In genomic region chr3:79032686-79033318, GRCh38 we compare ENCODE assay signal across 9 cellular contexts.
DNase-seq lines count a peak whose midpoint lies in the region; ATAC-seq and TF ChIP-seq lines count a peak whose summit lies in the region.
"Had no signal": no experiment of that assay in that cellular context is flagged by ENCODE, and none has a peak within 500 bp of the region (broad histone marks: within the 10 kb centered on the region; RNA-seq: fewer than 3 reads in every experiment).

No MANE protein-coding gene starts in this region.

- H3F3A ChIP-seq in PC-9 (ENCODE audit: insufficient read depth, low read depth) = no peaks in the 10 kb centered on the region

- H3K27ac ChIP-seq in PC-9 (no peak overlapping the region), psoas muscle (no peak overlapping the region)

- intact Hi-C loops in activated CD8-positive, alpha-beta T cell treated with anti-CD3 and anti-CD28 coated beads for 36 hours (cut with micrococcal nuclease) = loop anchor here (2.0 kb wide), 1 partner anchor 374 kb away; no protein-coding TSS in a partner anchor
- intact Hi-C loops in PC-9 (cut with micrococcal nuclease; ENCODE audit: unreplicated experiment) (loop anchor here (1.0 to 2.0 kb wide), 2 partner anchors 374 to 464 kb away; no protein-coding TSS in a partner anchor), psoas muscle (cut with DNase I) (loop anchor here in 1 of 2 donors (2.0 kb wide), 1 partner anchor 372 kb away; no protein-coding TSS in a partner anchor)

- peak; percentile 38 for TF ChIP-seq CTCF in activated CD8-positive, alpha-beta T cell treated with anti-CD3 and anti-CD28 coated beads for 36 hours (IDR thresholded peaks at IDR 0.05)
- TF ChIP-seq CTCF in PC-9 (conservative IDR thresholded peaks at IDR 0.05) = peak; percentile 81
- TF ChIP-seq CTCF in epithelial cell of proximal tubule (conservative IDR thresholded peaks at IDR 0.05; ENCODE audit: low read depth, low read length) = peak; percentile 60
- peak; percentile 73 for TF ChIP-seq CTCF in psoas muscle (IDR thresholded peaks at IDR 0.05)

- H4K20me1 ChIP-seq in PC-9 (ENCODE audit: insufficient read depth) = no peaks in the 10 kb centered on the region

- H3K4me1 ChIP-seq in PC-9 (replicated peaks; ENCODE audit: insufficient read depth) = no peaks in the 10 kb centered on the region
- no peaks in the 10 kb centered on the region for H3K4me1 ChIP-seq in psoas muscle

- POLR2A ChIA-PET in activated CD8-positive, alpha-beta T cell treated with anti-CD3 and anti-CD28 coated beads for 36 hours (lab: Charles Lee) = no interaction called here
- POLR2A ChIA-PET in activated CD8-positive, alpha-beta T cell treated with anti-CD3 and anti-CD28 coated beads, Interleukin-2, amount 10 ng/mL, durations not matched to agents 7 days and 5 days (lab: Charles Lee) = no interaction called here
- POLR2A ChIA-PET in PC-9 (lab: Charles Lee; ENCODE audit: unreplicated experiment) = interaction anchor here (0.6 to 0.7 kb wide), 2 partner anchors 1800 to 1995 kb away, joined by 5 read pairs; no protein-coding TSS in a partner anchor

- no TSS peak for BruUV-seq in PC-9 (replicated peaks; lab: Mats Ljungman, UMichigan)

- peak; percentile 5 for DNase-seq in activated CD8-positive, alpha-beta T cell treated with anti-CD3 and anti-CD28 coated beads for 36 hours
- no peak for DNase-seq in activated CD8-positive, alpha-beta T cell treated with anti-CD3 and anti-CD28 coated beads, Interleukin-2, amount 10 ng/mL, durations not matched to agents 7 days and 5 days
- peak; percentile 59 for DNase-seq in HT-29 (ENCODE audit: low spot score)
- DNase-seq in PC-9 = no peak
- no peak for DNase-seq in epithelial cell of proximal tubule (ENCODE audit: low read depth)
- DNase-seq in psoas muscle = no peak

- peaks cover 2% of the 10 kb centered on the region for H3K27me3 Mint-ChIP-seq in activated CD8-positive, alpha-beta T cell treated with anti-CD3 and anti-CD28 coated beads for 36 hours
- no peaks in the 10 kb centered on the region for H3K27me3 Mint-ChIP-seq in activated CD8-positive, alpha-beta T cell treated with anti-CD3 and anti-CD28 coated beads, Interleukin-2, amount 10 ng/mL, durations not matched to agents 7 days and 5 days (ENCODE audit: low read depth)
- H3K27me3 Mint-ChIP-seq: activated naive CD8-positive, alpha-beta T cell had no signal

- H3K36me3 ChIP-seq in PC-9 (ENCODE audit: low read depth) = no peaks in the 10 kb centered on the region
- H3K36me3 ChIP-seq in psoas muscle (ENCODE audit: insufficient read depth in 1 of 2, low read depth in 1 of 2) = no peaks in the 10 kb centered on the region

- H3K4me1 Mint-ChIP-seq in activated CD8-positive, alpha-beta T cell treated with anti-CD3 and anti-CD28 coated beads for 36 hours (ENCODE audit: low read depth) = no peaks in the 10 kb centered on the region
- H3K4me1 Mint-ChIP-seq in activated CD8-positive, alpha-beta T cell treated with anti-CD3 and anti-CD28 coated beads, Interleukin-2, amount 10 ng/mL, durations not matched to agents 7 days and 5 days (ENCODE audit: low read depth) = no peaks in the 10 kb centered on the region

- no peak overlapping the region for H2AFZ ChIP-seq in PC-9

- no peaks in the 10 kb centered on the region for H3K36me3 Mint-ChIP-seq in activated CD8-positive, alpha-beta T cell treated with anti-CD3 and anti-CD28 coated beads for 36 hours (ENCODE audit: low read depth)
- H3K36me3 Mint-ChIP-seq in activated CD8-positive, alpha-beta T cell treated with anti-CD3 and anti-CD28 coated beads, Interleukin-2, amount 10 ng/mL, durations not matched to agents 7 days and 5 days (ENCODE audit: low read depth) = no peaks in the 10 kb centered on the region
- H3K36me3 Mint-ChIP-seq: activated naive CD8-positive, alpha-beta T cell had no signal

- no peak overlapping the region for H3K27ac Mint-ChIP-seq in activated CD8-positive, alpha-beta T cell treated with anti-CD3 and anti-CD28 coated beads for 36 hours
- no peak overlapping the region for H3K27ac Mint-ChIP-seq in activated CD8-positive, alpha-beta T cell treated with anti-CD3 and anti-CD28 coated beads, Interleukin-2, amount 10 ng/mL, durations not matched to agents 7 days and 5 days
- H3K27ac Mint-ChIP-seq: activated naive CD8-positive, alpha-beta T cell had no signal

- H3K4me3 ChIP-seq in PC-9 (no peak overlapping the region), epithelial cell of proximal tubule (ENCODE audit: low read depth, low read length) (no peak overlapping the region), psoas muscle (no peak overlapping the region)

- no peaks in the 10 kb centered on the region for H3K27me3 ChIP-seq in PC-9 (ENCODE audit: insufficient read depth, low read depth)
- H3K27me3 ChIP-seq in psoas muscle (ENCODE audit: insufficient read depth in 3 of 3, low read length in 2 of 3) = no peaks in the 10 kb centered on the region

- ATAC-seq in activated CD8-positive, alpha-beta T cell treated with anti-CD3 and anti-CD28 coated beads for 36 hours = no peak
- no peak for ATAC-seq in activated CD8-positive, alpha-beta T cell treated with anti-CD3 and anti-CD28 coated beads, Interleukin-2, amount 10 ng/mL, durations not matched to agents 7 days and 5 days
- ATAC-seq in psoas muscle = peak in 3 of 4 donors; percentile 30 to 82 (median 60)
- ATAC-seq in HG03139 (IDR thresholded peaks at IDR 0.05; ENCODE audit: unreplicated experiment) = no peak
- ATAC-seq in HG02970 (IDR thresholded peaks at IDR 0.05; ENCODE audit: low FRiP score, unreplicated experiment) = no peak

- no peaks in the 10 kb centered on the region for H3K9me2 ChIP-seq in PC-9 (ENCODE audit: insufficient read depth)

- H3K9me3 ChIP-seq in PC-9 (ENCODE audit: insufficient read depth, low read depth) (no peaks in the 10 kb centered on the region), psoas muscle (no peaks in the 10 kb centered on the region)

- H3K79me2 ChIP-seq in PC-9 (ENCODE audit: low read depth) = no peaks in the 10 kb centered on the region

- no peaks in the 10 kb centered on the region for H3K9me3 Mint-ChIP-seq in activated CD8-positive, alpha-beta T cell treated with anti-CD3 and anti-CD28 coated beads for 36 hours
- no peaks in the 10 kb centered on the region for H3K9me3 Mint-ChIP-seq in activated CD8-positive, alpha-beta T cell treated with anti-CD3 and anti-CD28 coated beads, Interleukin-2, amount 10 ng/mL, durations not matched to agents 7 days and 5 days (ENCODE audit: insufficient read depth)

- no peak overlapping the region for H3K4me2 ChIP-seq in PC-9

- no peak overlapping the region for H3K4me3 Mint-ChIP-seq in activated CD8-positive, alpha-beta T cell treated with anti-CD3 and anti-CD28 coated beads for 36 hours
- H3K4me3 Mint-ChIP-seq in activated CD8-positive, alpha-beta T cell treated with anti-CD3 and anti-CD28 coated beads, Interleukin-2, amount 10 ng/mL, durations not matched to agents 7 days and 5 days = no peak overlapping the region
- H3K4me3 Mint-ChIP-seq: activated naive CD8-positive, alpha-beta T cell had no signal

- CTCF ChIA-PET in activated CD8-positive, alpha-beta T cell treated with anti-CD3 and anti-CD28 coated beads for 36 hours (lab: Charles Lee) = interaction anchor here (2.5 kb wide), 1 partner anchor 376 kb away, joined by 16 read pairs; no protein-coding TSS in a partner anchor
- CTCF ChIA-PET in activated CD8-positive, alpha-beta T cell treated with anti-CD3 and anti-CD28 coated beads, Interleukin-2, amount 10 ng/mL, durations not matched to agents 7 days and 5 days (lab: Charles Lee) = interaction anchor here (0.9 to 1.3 kb wide), 4 partner anchors 16 to 377 kb away, joined by 3 to 5 read pairs (median 4); no protein-coding TSS in a partner anchor
- CTCF ChIA-PET in PC-9 (lab: Charles Lee) = no interaction called here

Comparison
In these comparisons a context has a peak if more than half of its experiments do, and no peak if none do; other contexts are left out.
1. DNase-seq: peak in activated CD8-positive, alpha-beta T cell treated with anti-CD3 and anti-CD28 coated beads for 36 hours (single experiment) and HT-29 (single experiment); none in activated CD8-positive, alpha-beta T cell treated with anti-CD3 and anti-CD28 coated beads, Interleukin-2, amount 10 ng/mL, durations not matched to agents 7 days and 5 days (single experiment), PC-9 (0 of 2), epithelial cell of proximal tubule (single experiment) and psoas muscle (0 of 2).
2. ATAC-seq: peak in psoas muscle (3 of 4); none in activated CD8-positive, alpha-beta T cell treated with anti-CD3 and anti-CD28 coated beads for 36 hours (single experiment), activated CD8-positive, alpha-beta T cell treated with anti-CD3 and anti-CD28 coated beads, Interleukin-2, amount 10 ng/mL, durations not matched to agents 7 days and 5 days (single experiment), HG03139 (single experiment) and HG02970 (single experiment).
3. Peak in every context shown above with its lines, with median percentiles within 50 percentile points of each other: CTCF ChIP-seq.